Comparison of ENCODE assay signal across 13 cellular contexts in genomic region chr6:2197177-2197671, GRCh38. TPM values are rescaled to one million over a fixed set of nuclear protein-coding genes. Genes with fewer than 3 reads are reported as not detected.
DNase-seq lines count a peak whose midpoint lies in the region; ATAC-seq, FAIRE-seq and TF ChIP-seq lines count a peak whose summit lies in the region.
"Had no signal": no experiment of that assay in that cellular context is flagged by ENCODE, and none has a peak within 500 bp of the region (broad histone marks: within the 10 kb centered on the region; RNA-seq: fewer than 3 reads in every experiment).

No MANE protein-coding gene starts in this region.

- H3K27ac Mint-ChIP-seq in activated T-helper 2 cell treated with anti-CD3 and anti-CD28 coated beads, Interferon-gamma antibody, Interleukin-2, Interleukin-4, amounts not matched to agents 10 μg/mL and 5 μg/mL and 100 μg/mL, durations not matched to agents 14 hours and 24 hours and 36 hours, result no peak overlapping the region
- H3K27ac Mint-ChIP-seq: activated B cell treated with CpG ODN at 0.5 μM for 24 hours had no signal

- H3K4me2 ChIP-seq in HCT116 (ENCODE audit: low read length), result peak overlapping the region; percentile 14

- H3K79me2 ChIP-seq in HCT116 (ENCODE audit: insufficient read depth, low read length), result no peaks in the 10 kb centered on the region; the same call in 1 of the 2 replicates

- no peak overlapping the region for H2AFZ ChIP-seq in HCT116 (ENCODE audit: low read depth, low read length, poor library complexity, severe bottlenecking)

- intact Hi-C loops in HCT116 (cut with micrococcal nuclease), result loop anchor here (2.0 kb wide), 1 partner anchor 600 kb away; no protein-coding TSS in a partner anchor
- intact Hi-C loops in activated T-helper 2 cell treated with anti-CD3 and anti-CD28 coated beads, Interferon-gamma antibody, Interleukin-2, Interleukin-4, amounts not matched to agents 10 μg/mL and 5 μg/mL and 100 μg/mL, durations not matched to agents 14 hours and 24 hours and 36 hours (cut with micrococcal nuclease), result loop anchor here (2.0 to 10.0 kb wide), 4 partner anchors 248 to 600 kb away; no protein-coding TSS in a partner anchor

- peak; percentile 28 for DNase-seq in HCT116 (ENCODE audit: low read depth, low spot score)
- peak; percentile 49 to 53 for DNase-seq in SJSA1 (ENCODE audit: low read depth in 1 of 2, low spot score in 2 of 2)
- peak; percentile 33 to 66 for DNase-seq in foreskin fibroblast
- peak; percentile 17 for DNase-seq in small intestine
- no peak for DNase-seq in activated T-helper 2 cell treated with anti-CD3 and anti-CD28 coated beads, Interferon-gamma antibody, Interleukin-2, Interleukin-4, amounts not matched to agents 10 μg/mL and 5 μg/mL and 100 μg/mL, durations not matched to agents 14 hours and 24 hours and 36 hours (ENCODE audit: low spot score)
- no peak for DNase-seq in BE2C
- DNase-seq: activated B cell treated with CpG ODN at 0.5 μM for 24 hours, NCI-H2227 treated with DMSO at 0.1 percent for 48 hours, SIG-M5, transverse colon had no signal

- H3K9me3 ChIP-seq in HCT116 (ENCODE audit: control insufficient read depth in 1 of 2, insufficient read depth in 1 of 2, low read depth in 1 of 2, low read length in 2 of 2), result no peaks in the 10 kb centered on the region
- no peaks in the 10 kb centered on the region for H3K9me3 ChIP-seq in SJSA1 (replicated peaks)
- no peaks in the 10 kb centered on the region for H3K9me3 ChIP-seq in small intestine (ENCODE audit: control insufficient read depth, low read depth)
- no peaks in the 10 kb centered on the region for H3K9me3 ChIP-seq in BE2C
- H3K9me3 ChIP-seq: transverse colon had no signal

- no TSS peak for BruUV-seq in HCT116 (replicated peaks; lab: Mats Ljungman, UMichigan)

- CTCF ChIA-PET in HCT116 (lab: Charles Lee), result interaction anchor here (2.5 kb wide), 1 partner anchor 12 kb away, joined by 11 read pairs; no protein-coding TSS in a partner anchor

- FAIRE-seq in small intestine (lab: Jason Lieb, UNC), result no peak
- FAIRE-seq: GM12892 had no signal

- H3K9ac ChIP-seq in HCT116 (ENCODE audit: low read length), result no peak overlapping the region

- peaks cover 2% of the 10 kb centered on the region for H3K36me3 Mint-ChIP-seq in activated T-helper 2 cell treated with anti-CD3 and anti-CD28 coated beads, Interferon-gamma antibody, Interleukin-2, Interleukin-4, amounts not matched to agents 10 μg/mL and 5 μg/mL and 100 μg/mL, durations not matched to agents 14 hours and 24 hours and 36 hours (ENCODE audit: low read depth)

- H3K9me2 ChIP-seq in HCT116 (ENCODE audit: insufficient read depth), result no peaks in the 10 kb centered on the region

- no peaks in the 10 kb centered on the region for H3K9me3 Mint-ChIP-seq in activated T-helper 2 cell treated with anti-CD3 and anti-CD28 coated beads, Interferon-gamma antibody, Interleukin-2, Interleukin-4, amounts not matched to agents 10 μg/mL and 5 μg/mL and 100 μg/mL, durations not matched to agents 14 hours and 24 hours and 36 hours
- H3K9me3 Mint-ChIP-seq: activated B cell treated with CpG ODN at 0.5 μM for 24 hours had no signal

- RAD21 ChIA-PET in HCT116 (lab: Charles Lee; ENCODE audit: low non-redundant PET in 1 of 2, low total read pairs in 2 of 2, uncharacterized antibody in 2 of 2, unreplicated experiment in 2 of 2), result no interaction called here

- H3K27me3 ChIP-seq in HCT116 (ENCODE audit: insufficient read depth, low read length) (no peaks in the 10 kb centered on the region), SJSA1 (replicated peaks) (no peaks in the 10 kb centered on the region), small intestine (ENCODE audit: control insufficient read depth in 2 of 2, insufficient read depth in 2 of 2, low read length in 2 of 2) (no peaks in the 10 kb centered on the region), BE2C (peaks cover 9% of the 10 kb centered on the region)
- H3K27me3 ChIP-seq: transverse colon had no signal

- TF ChIP-seq CTCF in HCT116 (IDR thresholded peaks at IDR 0.05 in 2 of 3, conservative IDR thresholded peaks at IDR 0.05 in 1 of 3; ENCODE audit: borderline replicate concordance in 1 of 3, insufficient read depth in 1 of 3, low read depth in 2 of 3, low read length in 2 of 3), result no peak
- TF ChIP-seq CTCF in foreskin fibroblast (IDR thresholded peaks at IDR 0.05; ENCODE audit: low read depth, low read length), result no peak
- TF ChIP-seq CTCF in BE2C (IDR thresholded peaks at IDR 0.05; ENCODE audit: low read depth, low read length), result no peak

- no peaks in the 10 kb centered on the region for H4K20me1 ChIP-seq in HCT116 (ENCODE audit: insufficient read depth)

- TF ChIP-seq POLR2A in HCT116 (IDR thresholded peaks at IDR 0.05; ENCODE audit: borderline replicate concordance, extremely low read depth, insufficient read depth, insufficient read length), result no peak

- ATAC-seq in HCT116 (no peak), GM21360 (IDR thresholded peaks at IDR 0.05; ENCODE audit: unreplicated experiment) (no peak), HG02588 (IDR thresholded peaks at IDR 0.05; ENCODE audit: unreplicated experiment) (no peak)

- peaks cover 5% of the 10 kb centered on the region for H3K27me3 Mint-ChIP-seq in activated T-helper 2 cell treated with anti-CD3 and anti-CD28 coated beads, Interferon-gamma antibody, Interleukin-2, Interleukin-4, amounts not matched to agents 10 μg/mL and 5 μg/mL and 100 μg/mL, durations not matched to agents 14 hours and 24 hours and 36 hours (ENCODE audit: low read depth)
- H3K27me3 Mint-ChIP-seq: activated B cell treated with CpG ODN at 0.5 μM for 24 hours had no signal

- POLR2A ChIA-PET in HCT116 (lab: Charles Lee), result no interaction called here

- H3K4me3 Mint-ChIP-seq in activated T-helper 2 cell treated with anti-CD3 and anti-CD28 coated beads, Interferon-gamma antibody, Interleukin-2, Interleukin-4, amounts not matched to agents 10 μg/mL and 5 μg/mL and 100 μg/mL, durations not matched to agents 14 hours and 24 hours and 36 hours (ENCODE audit: low read depth), result no peak overlapping the region
- H3K4me3 Mint-ChIP-seq: activated B cell treated with CpG ODN at 0.5 μM for 24 hours had no signal

- TF ChIP-seq RAD21 in HCT116 (IDR thresholded peaks at IDR 0.05; ENCODE audit: low read depth), result no peak

- H3K27ac ChIP-seq in HCT116 (ENCODE audit: low read depth, low read length), result no peak overlapping the region
- H3K27ac ChIP-seq in SJSA1, result no peak overlapping the region
- no peak overlapping the region for H3K27ac ChIP-seq in small intestine (ENCODE audit: low read depth in 1 of 2, low read length in 1 of 2)
- H3K27ac ChIP-seq: transverse colon had no signal

- WGBS in small intestine, 3 donors, result 85 to 93% (median 85%) methylated on average over 7 of the region's 7 CpGs

- H3K4me3 ChIP-seq in HCT116 (replicated peaks in 1 of 2; ENCODE audit: low read depth in 1 of 2, low read length in 2 of 2) (no peak overlapping the region), SJSA1 (no peak overlapping the region), foreskin fibroblast (ENCODE audit: low read depth in 1 of 2, low read length in 2 of 2) (no peak overlapping the region), small intestine (ENCODE audit: low read depth in 1 of 2, low read length in 2 of 2) (no peak overlapping the region), BE2C (ENCODE audit: low read depth, low read length) (no peak overlapping the region)
- H3K4me3 ChIP-seq: transverse colon had no signal

- H3K36me3 ChIP-seq in HCT116 (ENCODE audit: control insufficient read depth in 1 of 2, insufficient read depth in 2 of 2, low read length in 2 of 2) (no peaks in the 10 kb centered on the region), SJSA1 (no peaks in the 10 kb centered on the region), small intestine (ENCODE audit: control insufficient read depth in 2 of 2, insufficient read depth in 2 of 2, low read length in 2 of 2) (no peaks in the 10 kb centered on the region), BE2C (no peaks in the 10 kb centered on the region)
- H3K36me3 ChIP-seq: transverse colon had no signal

- H3K4me1 Mint-ChIP-seq in activated T-helper 2 cell treated with anti-CD3 and anti-CD28 coated beads, Interferon-gamma antibody, Interleukin-2, Interleukin-4, amounts not matched to agents 10 μg/mL and 5 μg/mL and 100 μg/mL, durations not matched to agents 14 hours and 24 hours and 36 hours (ENCODE audit: low read depth), result no peaks in the 10 kb centered on the region
- H3K4me1 Mint-ChIP-seq: activated B cell treated with CpG ODN at 0.5 μM for 24 hours had no signal

- peaks cover 4 to 10% of the 10 kb centered on the region in 2 experiments; a peak in 3 of 4 replicates for H3K4me1 ChIP-seq in HCT116 (ENCODE audit: control insufficient read depth in 1 of 2, insufficient read depth in 2 of 2, low read length in 2 of 2)
- H3K4me1 ChIP-seq in SJSA1 (replicated peaks), result peaks cover 15% of the 10 kb centered on the region
- no peaks in the 10 kb centered on the region for H3K4me1 ChIP-seq in small intestine (ENCODE audit: control insufficient read depth in 2 of 2, insufficient read depth in 1 of 2, low read depth in 1 of 2, low read length in 1 of 2)
- H3K4me1 ChIP-seq in BE2C, result peaks cover 3% of the 10 kb centered on the region; the same call in 1 of the 2 replicates

TF ChIP-seq in HCT116, 20 proteins besides CTCF, POLR2A, EP300 and RAD21 (continues in another document):
- TF ChIP-seq ZNF274 (IDR thresholded peaks at IDR 0.05; ENCODE audit: low read depth, low read length) (no peak), CEBPB (IDR thresholded peaks at IDR 0.05; ENCODE audit: low read depth) (no peak), JUND (IDR thresholded peaks at IDR 0.05) (peak; percentile 44; the same call in 1 of the 2 replicates), MAX (IDR thresholded peaks at IDR 0.05) (no peak), SP1 (IDR thresholded peaks at IDR 0.05; ENCODE audit: low read depth) (0 out of 2 replicates have a peak, but pooled peaks have one; percentile 27), EZH2 (IDR thresholded peaks at IDR 0.05) (no peak), ELF1 (IDR thresholded peaks at IDR 0.05; ENCODE audit: borderline replicate concordance, low read depth) (no peak), CBX3 (IDR thresholded peaks at IDR 0.05; ENCODE audit: low read depth) (no peak), SIN3A (IDR thresholded peaks at IDR 0.05; ENCODE audit: low read depth) (no peak), SRF (IDR thresholded peaks at IDR 0.05; ENCODE audit: low read depth) (no peak), POLR2AphosphoS5 (IDR thresholded peaks at IDR 0.05; ENCODE audit: low read depth, low read length) (no peak), EGR1 (IDR thresholded peaks at IDR 0.05; ENCODE audit: low read depth) (no peak)

RNA-seq across cellular contexts. Expression of gene GMDS, which starts 48.2 kb away (rescaled TPM):
- total RNA-seq in HCT116 (2021; ENCODE audit: unreplicated experiment), result 34.4 TPM
- polyA plus RNA-seq in HCT116 (2012), result 15.9 and 18.0 TPM in 2 replicates
- 7.9 and 42.1 TPM in 2 replicates for total RNA-seq in SJSA1 (2014; rRNA removed; shearing (Covaris generic))
- 100 to 1,000 TPM; 168 to 243 (median 232) TPM for polyA plus RNA-seq in small intestine
- total RNA-seq in activated T-helper 2 cell treated with anti-CD3 and anti-CD28 coated beads, Interferon-gamma antibody, Interleukin-2, Interleukin-4, amounts not matched to agents 10 μg/mL and 5 μg/mL and 100 μg/mL, durations not matched to agents 14 hours and 24 hours and 36 hours, result 35.7 and 36.9 TPM in 2 replicates
- 10.1 TPM for polyA plus RNA-seq in BE2C (2012; ENCODE audit: insufficient read depth, insufficient read length, low read depth)

Comparison
In these comparisons a context has a peak if more than half of its experiments do, and no peak if none do; other contexts are left out.
1. DNase-seq: peak in HCT116 (single experiment), SJSA1 (2 of 2), foreskin fibroblast (2 of 2) and small intestine (single experiment); none in activated T-helper 2 cell treated with anti-CD3 and anti-CD28 coated beads, Interferon-gamma antibody, Interleukin-2, Interleukin-4, amounts not matched to agents 10 μg/mL and 5 μg/mL and 100 μg/mL, durations not matched to agents 14 hours and 24 hours and 36 hours (single experiment) and BE2C (single experiment).